8 cellular contexts compared by ENCODE assay signal in genomic region chr2:231463698-231464575, GRCh38. TPM values are rescaled to one million over a fixed set of nuclear protein-coding genes. Genes with fewer than 3 reads are reported as not detected.
DNase-seq lines count a peak whose midpoint lies in the region; ATAC-seq and TF ChIP-seq lines count a peak whose summit lies in the region.

NCL (minus strand) TSS chr2:231464484; CDS start chr2:231464353, 131 bp downstream.

- peaks cover 53% of the 10 kb centered on the region for H3K4me1 Mint-ChIP-seq in activated naive CD8-positive, alpha-beta T cell treated with anti-CD3 and anti-CD28 coated beads, Interleukin-2, amount 50 U/mL, for 24 hours

- peak within 1 kb of the TSS; percentile 98 for H3K27ac Mint-ChIP-seq in activated naive CD8-positive, alpha-beta T cell treated with anti-CD3 and anti-CD28 coated beads, Interleukin-2, amount 50 U/mL, for 24 hours

- DNase-seq in GM12864 (ENCODE audit: low read depth) (peak; percentile 92), NCI-H1105 treated with DMSO at 0.1 percent for 48 hours (lab: John Stamatoyannopoulos, UW) (peak; percentile 73), SW480 (ENCODE audit: low spot score) (peak; percentile 95), left cardiac atrium (peak; percentile 86), aorta (peak; percentile 92 to 94)
- peak; percentile 79 for DNase-seq in activated naive CD8-positive, alpha-beta T cell treated with anti-CD3 and anti-CD28 coated beads, Interleukin-2, amount 50 U/mL, for 24 hours

- peaks cover 52% of the 10 kb centered on the region for H3K36me3 Mint-ChIP-seq in activated naive CD8-positive, alpha-beta T cell treated with anti-CD3 and anti-CD28 coated beads, Interleukin-2, amount 50 U/mL, for 24 hours (ENCODE audit: low read depth)

- H3K27ac ChIP-seq in rectal smooth muscle tissue (ENCODE audit: low read depth, low read length) = peak within 1 kb of the TSS; percentile 97
- peak within 1 kb of the TSS; percentile 45 to 73 for H3K27ac ChIP-seq in aorta (ENCODE audit: low read depth in 1 of 2, low read length in 2 of 2)

- 0% methylated on average over 97 to 102 of the region's 102 CpGs for WGBS in aorta, 2 donors

- ATAC-seq in HG02642 (IDR thresholded peaks at IDR 0.05; ENCODE audit: poor library complexity, unreplicated experiment) (peak; percentile 89), left cardiac atrium (peak; percentile 69 to 73), aorta (ENCODE audit: low FRiP score) (peak; percentile 92)
- ATAC-seq in activated naive CD8-positive, alpha-beta T cell treated with anti-CD3 and anti-CD28 coated beads, Interleukin-2, amount 50 U/mL, for 24 hours = peak; percentile 92

- no peaks in the 10 kb centered on the region for H3K9me3 Mint-ChIP-seq in activated naive CD8-positive, alpha-beta T cell treated with anti-CD3 and anti-CD28 coated beads, Interleukin-2, amount 50 U/mL, for 24 hours

- H3K4me1 ChIP-seq in rectal smooth muscle tissue (ENCODE audit: control insufficient read depth, insufficient read depth, low read length) = peaks cover 22% of the 10 kb centered on the region
- peaks cover 0 to 4% of the 10 kb centered on the region in 2 donors for H3K4me1 ChIP-seq in aorta (ENCODE audit: control insufficient read depth in 1 of 2, insufficient read depth in 2 of 2, low read length in 2 of 2)

- TF ChIP-seq CTCF in GM12864 (IDR thresholded peaks at IDR 0.05; ENCODE audit: low read depth, low read length, missing control alignments) = no peak

- intact Hi-C loops in left cardiac atrium (cut with DNase I) = no loop called here
- intact Hi-C loops in aorta (cut with DNase I) = no loop called here

- no peaks in the 10 kb centered on the region for H3K27me3 ChIP-seq in rectal smooth muscle tissue (ENCODE audit: control insufficient read depth, insufficient read depth, low read length)
- no peaks in the 10 kb centered on the region for H3K27me3 ChIP-seq in aorta (ENCODE audit: control insufficient read depth in 1 of 2, insufficient read depth in 2 of 2, low read length in 1 of 2)

- no peaks in the 10 kb centered on the region for H3K9me3 ChIP-seq in aorta (ENCODE audit: control insufficient read depth, low read length)

- peak within 1 kb of the TSS; percentile 99 for H3K4me3 ChIP-seq in GM12864 (ENCODE audit: low read depth, low read length)
- H3K4me3 ChIP-seq in rectal smooth muscle tissue (ENCODE audit: low read length) = peak within 1 kb of the TSS; percentile 89
- peak within 1 kb of the TSS; percentile 47 to 58 for H3K4me3 ChIP-seq in aorta (ENCODE audit: low read length in 2 of 2)

- H3K4me3 Mint-ChIP-seq in activated naive CD8-positive, alpha-beta T cell treated with anti-CD3 and anti-CD28 coated beads, Interleukin-2, amount 50 U/mL, for 24 hours = peak within 1 kb of the TSS; percentile 98

- H3K27me3 Mint-ChIP-seq in activated naive CD8-positive, alpha-beta T cell treated with anti-CD3 and anti-CD28 coated beads, Interleukin-2, amount 50 U/mL, for 24 hours = no peaks in the 10 kb centered on the region

- H3K36me3 ChIP-seq in rectal smooth muscle tissue (ENCODE audit: control insufficient read depth, insufficient read depth, low read length) (peaks cover 37% of the 10 kb centered on the region), aorta (ENCODE audit: control insufficient read depth in 1 of 2, insufficient read depth in 2 of 2, low read length in 1 of 2) (peaks cover 2 to 8% of the 10 kb centered on the region in 2 donors)

- peak within 1 kb of the TSS; percentile 96 for H3K9ac ChIP-seq in rectal smooth muscle tissue (ENCODE audit: low read length)

RNA-seq across cellular contexts. Expression of gene NCL, which starts in this region (rescaled TPM):
- total RNA-seq in left cardiac atrium = 100 to 1,000 TPM; 210 to 356 TPM
- total RNA-seq in aorta = 100 to 1,000 TPM; 294 to 408 TPM
- polyA plus RNA-seq in aorta = 100 to 1,000 TPM; 178 to 186 TPM

Comparison
In these comparisons a context has a peak if more than half of its experiments do, and no peak if none do; other contexts are left out.
1. Peak in every context shown above with its lines: DNase-seq, ATAC-seq, H3K4me3 ChIP-seq and H3K27ac ChIP-seq.